In the genomic region with DNA sequence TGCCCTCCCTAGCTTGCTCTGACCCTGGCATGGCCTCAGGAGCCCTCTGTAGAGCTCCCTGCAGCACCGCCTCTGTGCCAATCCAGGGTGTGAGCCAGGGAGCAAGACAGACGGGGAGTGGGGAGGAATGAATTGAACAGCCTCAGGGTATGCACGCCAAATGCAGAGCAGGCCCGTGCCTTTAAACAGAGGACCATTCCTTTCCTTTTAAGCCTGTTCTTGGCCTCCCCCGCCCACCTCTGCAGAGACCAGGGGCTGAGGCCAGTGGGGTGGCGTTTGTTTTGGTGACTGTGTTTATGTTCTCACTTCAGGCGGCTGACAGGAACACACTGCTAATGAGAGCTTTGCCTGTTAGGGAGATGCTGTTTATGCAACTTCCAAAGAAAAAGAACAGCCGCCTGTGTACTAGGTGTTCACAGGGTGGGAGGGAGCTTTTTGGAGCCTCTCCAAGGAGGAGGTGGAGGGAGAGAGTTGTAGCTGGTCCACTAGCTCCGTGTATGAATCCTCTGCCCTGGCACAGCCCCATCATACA, we compare ENCODE assay signal across 16 cellular contexts.
DNase-seq lines count a peak whose midpoint lies in the region; ATAC-seq and TF ChIP-seq lines count a peak whose summit lies in the region.
"Had no signal": no experiment of that assay in that cellular context is flagged by ENCODE, and none has a peak within 500 bp of the region (broad histone marks: within the 10 kb centered on the region; RNA-seq: fewer than 3 reads in every experiment).

No MANE protein-coding gene starts in this region.

- H3K4me1 ChIP-seq in esophagus squamous epithelium (peaks cover 0 to 9% (median 0%) of the 10 kb centered on the region in 3 donors), mesendoderm (ENCODE audit: control insufficient read depth, low read depth, low read length) (no peaks in the 10 kb centered on the region), subcutaneous abdominal adipose tissue (ENCODE audit: control insufficient read depth in 5 of 5, insufficient read depth in 5 of 5, low read length in 5 of 5) (peaks cover 0 to 26% (median 15%) of the 10 kb centered on the region in 5 donors)

- H3K9ac ChIP-seq in mesendoderm (ENCODE audit: low read length) = no peak overlapping the region
- no peak overlapping the region for H3K9ac ChIP-seq in subcutaneous abdominal adipose tissue (ENCODE audit: low read length in 5 of 5)
- H3K9ac ChIP-seq: BLaER1 treated with 17β-estradiol and CSF1 and Interleukin-3, amounts not matched to agents 10 nM and 100 nM had no signal

- no peak overlapping the region for H3K4me2 ChIP-seq in mesendoderm (ENCODE audit: low read length)

- no peak overlapping the region for H3K4ac ChIP-seq in mesendoderm (ENCODE audit: low read depth, low read length)

- DNase-seq in NCI-H69 (lab: John Stamatoyannopoulos, UW) (peak; percentile 37), esophagus squamous epithelium (lab: John Stamatoyannopoulos, UW) (no peak), mesendoderm (peak; percentile 66), ureter (ENCODE audit: low spot score) (no peak), NCI-H2107 treated with DMSO at 0.1 percent for 48 hours (lab: John Stamatoyannopoulos, UW; ENCODE audit: unreplicated experiment) (no peak)
- DNase-seq: activated CD8-positive, alpha-beta memory T cell treated with anti-CD3 and anti-CD28 coated beads, Interleukin-2, amount 50 U/mL, for 48 hours; activated naive CD4-positive, alpha-beta T cell treated with anti-CD3 and anti-CD28 coated beads, Interleukin-2, amount 10 ng/mL, durations not matched to agents 7 days and 5 days; brain microvascular endothelial cell; DND-41; effector memory CD8-positive, alpha-beta T cell; immature natural killer cell; NCI-H2171 treated with DMSO at 0.1 percent for 48 hours; stimulated activated CD4-positive, alpha-beta T cell treated with anti-CD3 and anti-CD28 coated beads, Interleukin-2, amount 100 ng/mL, for 24 hours had no signal

- H3K9me3 ChIP-seq in esophagus squamous epithelium = no peaks in the 10 kb centered on the region
- H3K9me3 ChIP-seq in subcutaneous abdominal adipose tissue (ENCODE audit: control insufficient read depth in 5 of 5, low read length in 5 of 5) = no peaks in the 10 kb centered on the region
- H3K9me3 ChIP-seq: BLaER1 treated with 17β-estradiol and CSF1 and Interleukin-3, amounts not matched to agents 10 nM and 100 nM had no signal

- H2BK5ac ChIP-seq in mesendoderm (ENCODE audit: low read length) = no peak overlapping the region

- TF ChIP-seq CTCF in esophagus squamous epithelium (IDR thresholded peaks at IDR 0.05) = no peak

- no peaks in the 10 kb centered on the region for H3K79me1 ChIP-seq in mesendoderm (ENCODE audit: low read length)

- no peak overlapping the region for H3K18ac ChIP-seq in mesendoderm (ENCODE audit: low read length)

- peaks cover 0 to 6% (median 0%) of the 10 kb centered on the region in 4 donors for H3K27me3 ChIP-seq in esophagus squamous epithelium
- no peaks in the 10 kb centered on the region for H3K27me3 ChIP-seq in mesendoderm (ENCODE audit: insufficient read depth, low read length, poor library complexity)
- H3K27me3 ChIP-seq in subcutaneous abdominal adipose tissue (ENCODE audit: control insufficient read depth in 5 of 5, insufficient read depth in 4 of 5, low read length in 5 of 5) = no peaks in the 10 kb centered on the region
- H3K27me3 ChIP-seq: BLaER1 treated with 17β-estradiol and CSF1 and Interleukin-3, amounts not matched to agents 10 nM and 100 nM; brain microvascular endothelial cell had no signal

- H2BK120ac ChIP-seq in mesendoderm (ENCODE audit: low read depth, low read length) = no peak overlapping the region

- H3K36me3 ChIP-seq in esophagus squamous epithelium (no peaks in the 10 kb centered on the region), mesendoderm (ENCODE audit: control insufficient read depth, insufficient read depth, low read length) (no peaks in the 10 kb centered on the region), subcutaneous abdominal adipose tissue (ENCODE audit: control insufficient read depth in 5 of 5, insufficient read depth in 5 of 5, low read length in 5 of 5) (no peaks in the 10 kb centered on the region)
- H3K36me3 ChIP-seq: BLaER1 treated with 17β-estradiol and CSF1 and Interleukin-3, amounts not matched to agents 10 nM and 100 nM; brain microvascular endothelial cell had no signal

- H3K79me2 ChIP-seq in mesendoderm (ENCODE audit: control insufficient read depth, insufficient read depth, low read length) = no peaks in the 10 kb centered on the region

- intact Hi-C loops in esophagus squamous epithelium (cut with DNase I) = no loop called here

- no peak overlapping the region for H4K5ac ChIP-seq in mesendoderm (ENCODE audit: low read length)

- no peak overlapping the region for H3K4me3 ChIP-seq in esophagus squamous epithelium
- H3K4me3 ChIP-seq in mesendoderm (ENCODE audit: low read length) = no peak overlapping the region
- H3K4me3 ChIP-seq in subcutaneous abdominal adipose tissue (ENCODE audit: low read depth in 1 of 5, low read length in 5 of 5) = peak overlapping the region in 1 of 5 donors; percentile 9
- H3K4me3 ChIP-seq: BLaER1 treated with 17β-estradiol and CSF1 and Interleukin-3, amounts not matched to agents 10 nM and 100 nM had no signal

- WGBS in esophagus squamous epithelium, 2 donors = 0 to 16% methylated on average over 2 to 8 of the region's 9 CpGs
- WGBS in mesendoderm (ENCODE audit: extremely low coverage, insufficient coverage, low lambda C conversion rate) = no CpG with 5 or more reads among the region's 9 CpGs

- no peak overlapping the region for H2BK15ac ChIP-seq in mesendoderm (replicated peaks; ENCODE audit: low read depth)

- no peak for ATAC-seq in GM18873 (IDR thresholded peaks at IDR 0.05; ENCODE audit: low FRiP score, unreplicated experiment)
- ATAC-seq: effector memory CD8-positive, alpha-beta T cell had no signal

- no peak overlapping the region for H3K56ac ChIP-seq in mesendoderm (ENCODE audit: low read length)

- no peak for TF ChIP-seq POLR2A in esophagus squamous epithelium (IDR thresholded peaks at IDR 0.05)

- no peak overlapping the region for H2AK5ac ChIP-seq in mesendoderm (ENCODE audit: low read length)

- no peak overlapping the region for H3K23ac ChIP-seq in mesendoderm (ENCODE audit: low read length)

- no peak overlapping the region for H4K8ac ChIP-seq in mesendoderm (ENCODE audit: low read depth, low read length)

- H3K27ac ChIP-seq in esophagus squamous epithelium (peak overlapping the region; percentile 6 to 82 (median 58)), mesendoderm (ENCODE audit: low read depth, low read length) (no peak overlapping the region), subcutaneous abdominal adipose tissue (ENCODE audit: low read depth, low read length) (peak overlapping the region; percentile 81)
- H3K27ac ChIP-seq: BLaER1 treated with 17β-estradiol and CSF1 and Interleukin-3, amounts not matched to agents 10 nM and 100 nM; brain microvascular endothelial cell had no signal

Comparison
In these comparisons a context has a peak if more than half of its experiments do, and no peak if none do; other contexts are left out.
1. DNase-seq: peak in NCI-H69 (single experiment) and mesendoderm (single experiment); none in esophagus squamous epithelium (single experiment), ureter (single experiment) and NCI-H2107 treated with DMSO at 0.1 percent for 48 hours (single experiment).